Comparison of ENCODE assay signal across 14 cellular contexts in genomic region chr15:88833196-88833595, GRCh38. TPM values are rescaled to one million over a fixed set of nuclear protein-coding genes. Genes with fewer than 3 reads are reported as not detected.
"Had no signal": no experiment of that assay in that cellular context is flagged by ENCODE, and none has a peak within 500 bp of the region (broad histone marks: within the 10 kb centered on the region; RNA-seq: fewer than 3 reads in every experiment).

No MANE protein-coding gene starts in this region.

- H3K27ac ChIP-seq: parathyroid adenoma had no signal

- ATAC-seq: activated CD8-positive, alpha-beta T cell treated with anti-CD3 and anti-CD28 coated beads, Interleukin-2, amount 10 ng/mL, durations not matched to agents 7 days and 5 days; stimulated activated effector memory CD8-positive, alpha-beta T cell treated with anti-CD3 and anti-CD28 coated beads, Interleukin-12 subunit alpha, Interleukin-12 subunit beta, amount 100 ng/mL, for 72 hours had no signal

- H3K27ac Mint-ChIP-seq: activated CD4-positive, alpha-beta T cell treated with anti-CD3 and anti-CD28 coated beads, Interleukin-2, amount 10 ng/mL, durations not matched to agents 24 days and 14 days; activated CD8-positive, alpha-beta T cell treated with anti-CD3 and anti-CD28 coated beads, Interleukin-2, amount 10 ng/mL, durations not matched to agents 7 days and 5 days; dendritic cell treated with granulocyte-macrophage colony-stimulating factor and Interleukin-4, amounts not matched to agents 40 ng/mL and 50 ng/mL, for 4 days; stimulated activated effector memory CD8-positive, alpha-beta T cell treated with anti-CD3 and anti-CD28 coated beads, Interleukin-12 subunit alpha, Interleukin-12 subunit beta, amount 100 ng/mL, for 72 hours; type B pancreatic cell had no signal

- H3K36me3 Mint-ChIP-seq: brain; stimulated activated effector memory CD8-positive, alpha-beta T cell treated with anti-CD3 and anti-CD28 coated beads, Interleukin-12 subunit alpha, Interleukin-12 subunit beta, amount 100 ng/mL, for 72 hours; type B pancreatic cell had no signal

- H3K4me1 ChIP-seq: parathyroid adenoma had no signal

- H3K4me3 Mint-ChIP-seq: activated CD4-positive, alpha-beta T cell treated with anti-CD3 and anti-CD28 coated beads, Interleukin-2, amount 10 ng/mL, durations not matched to agents 24 days and 14 days; activated CD8-positive, alpha-beta T cell treated with anti-CD3 and anti-CD28 coated beads, Interleukin-2, amount 10 ng/mL, durations not matched to agents 7 days and 5 days; brain; dendritic cell treated with granulocyte-macrophage colony-stimulating factor and Interleukin-4, amounts not matched to agents 40 ng/mL and 50 ng/mL, for 4 days; neural crest cell; stimulated activated effector memory CD8-positive, alpha-beta T cell treated with anti-CD3 and anti-CD28 coated beads, Interleukin-12 subunit alpha, Interleukin-12 subunit beta, amount 100 ng/mL, for 72 hours; type B pancreatic cell had no signal

- H3K9me3 Mint-ChIP-seq: activated CD4-positive, alpha-beta T cell treated with anti-CD3 and anti-CD28 coated beads, Interleukin-2, amount 10 ng/mL, durations not matched to agents 24 days and 14 days; brain; dendritic cell treated with granulocyte-macrophage colony-stimulating factor and Interleukin-4, amounts not matched to agents 40 ng/mL and 50 ng/mL, for 4 days; neural crest cell; stimulated activated effector memory CD8-positive, alpha-beta T cell treated with anti-CD3 and anti-CD28 coated beads, Interleukin-12 subunit alpha, Interleukin-12 subunit beta, amount 100 ng/mL, for 72 hours; type B pancreatic cell had no signal

- H3K27me3 Mint-ChIP-seq: activated CD4-positive, alpha-beta T cell treated with anti-CD3 and anti-CD28 coated beads, Interleukin-2, amount 10 ng/mL, durations not matched to agents 24 days and 14 days; dendritic cell treated with granulocyte-macrophage colony-stimulating factor and Interleukin-4, amounts not matched to agents 40 ng/mL and 50 ng/mL, for 4 days; type B pancreatic cell had no signal

- H3K4me1 Mint-ChIP-seq: brain had no signal

- DNase-seq: activated CD4-positive, alpha-beta T cell treated with anti-CD3 and anti-CD28 coated beads, Interleukin-2, amount 10 ng/mL, durations not matched to agents 24 days and 14 days; activated CD4-positive, CD25-positive, alpha-beta regulatory T cell; activated CD8-positive, alpha-beta T cell treated with anti-CD3 and anti-CD28 coated beads, Interleukin-2, amount 10 ng/mL, durations not matched to agents 7 days and 5 days; activated naive CD4-positive, alpha-beta T cell treated with Interleukin-2 at 50 U/mL for 16 hours; effector memory CD4-positive, alpha-beta T cell; mesendoderm; SIG-M5 had no signal

- H3K9ac ChIP-seq: parathyroid adenoma had no signal

RNA-seq across cellular contexts. Expression of gene ACAN, which starts 30.0 kb away (rescaled TPM):
- total RNA-seq: activated CD4-positive, alpha-beta T cell treated with anti-CD3 and anti-CD28 coated beads, Interleukin-2, amount 10 ng/mL, durations not matched to agents 24 days and 14 days; activated CD8-positive, alpha-beta T cell treated with anti-CD3 and anti-CD28 coated beads, Interleukin-2, amount 10 ng/mL, durations not matched to agents 7 days and 5 days; T-helper 2 cell treated with Interferon-gamma antibody and Interleukin-4, amounts not matched to agents 100 ng/mL and 5 ng/mL, for 36 hours had no signal
